In the genomic region with DNA sequence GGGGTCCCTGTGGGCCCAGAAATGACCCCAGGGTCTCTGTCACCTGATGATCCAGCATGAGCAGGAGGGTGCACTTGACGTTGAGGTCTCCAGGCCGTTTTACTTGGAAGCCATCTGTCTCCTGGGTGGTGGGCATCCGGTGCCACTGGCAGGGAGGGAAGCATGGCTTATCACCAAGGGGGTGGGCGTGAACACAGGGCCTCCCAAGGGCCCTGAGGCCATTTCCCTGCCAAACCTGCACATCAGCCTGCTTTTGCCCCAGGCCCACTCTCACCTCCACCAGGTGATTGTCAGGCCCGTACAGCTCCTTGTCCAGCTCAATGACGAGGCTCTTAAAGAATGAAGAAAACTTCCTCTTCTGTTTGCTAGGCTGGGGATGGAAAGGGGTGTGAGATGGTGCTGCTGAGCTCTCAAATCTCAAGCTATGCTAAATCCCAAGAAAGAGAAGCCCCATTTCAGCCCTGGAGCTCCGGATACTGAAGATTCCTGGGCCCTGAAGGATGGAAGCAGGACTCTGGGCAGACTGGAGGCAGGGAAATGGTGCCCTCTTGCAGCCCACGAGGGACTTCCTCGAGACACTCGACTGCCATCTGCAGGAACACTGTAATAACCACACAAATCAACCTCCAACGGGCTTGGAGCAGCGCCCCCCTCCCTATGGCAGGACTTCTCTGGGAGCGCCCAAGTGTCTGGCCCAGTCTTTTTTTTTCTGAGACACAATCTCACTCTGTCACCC, we compare ENCODE assay signal across 8 cellular contexts. TPM values are rescaled to one million over a fixed set of nuclear protein-coding genes. Genes with fewer than 3 reads are reported as not detected.
A peak's percentile ranks its signal among the peaks of the same experiment; 100 is the strongest.
DNase-seq lines count a peak whose midpoint lies in the region; ATAC-seq and TF ChIP-seq lines count a peak whose summit lies in the region.

No MANE protein-coding gene starts in this region.

- TF ChIP-seq CTCF in VCaP (conservative IDR thresholded peaks at IDR 0.05), result peak; percentile 72

- ATAC-seq in HG02678 (IDR thresholded peaks at IDR 0.05; ENCODE audit: unreplicated experiment), result peak; percentile 64

- DNase-seq in DMS153 (lab: John Stamatoyannopoulos, UW) (peak; percentile 12), DMS153 treated with DMSO at 0.1 percent for 48 hours (lab: John Stamatoyannopoulos, UW; ENCODE audit: unreplicated experiment) (no peak), NCI-H2196 treated with DMSO at 0.1 percent for 48 hours (lab: John Stamatoyannopoulos, UW; ENCODE audit: unreplicated experiment) (peak; percentile 56), lung microvascular endothelial cell (ENCODE audit: low read depth in 2 of 2) (peak; percentile 76 to 93)

- H3K27ac ChIP-seq in VCaP (no peak overlapping the region), cingulate gyrus (ENCODE audit: low read depth, low read length) (peak overlapping the region; percentile 20), temporal lobe (ENCODE audit: low read depth, low read length) (peak overlapping the region; percentile 67)

RNA-seq across cellular contexts. Expression of a gene that starts 7.1 kb away (rescaled TPM):
- total RNA-seq in lung microvascular endothelial cell, result 51.4 and 59.9 TPM in 2 replicates
- total RNA-seq in temporal lobe, result 24.1 TPM

RNA-seq across cellular contexts. Expression of a gene that starts 7.4 kb away (rescaled TPM):
- total RNA-seq in lung microvascular endothelial cell, result 59.9 and 70.6 TPM in 2 replicates
- total RNA-seq in temporal lobe, result 35.4 TPM

RNA-seq across cellular contexts. Expression of a gene that starts 7.9 kb away (rescaled TPM):
- total RNA-seq in lung microvascular endothelial cell, result 49.2 and 54.3 TPM in 2 replicates
- total RNA-seq in temporal lobe, result 4.7 TPM

RNA-seq across cellular contexts. Expression of a gene that starts 38.9 kb away (rescaled TPM):
- total RNA-seq in lung microvascular endothelial cell (not detected in 2 replicates), temporal lobe (not detected)

RNA-seq across cellular contexts. Expression of a gene that starts 47.1 kb away (rescaled TPM):
- not detected in 2 replicates for total RNA-seq in lung microvascular endothelial cell
- total RNA-seq in temporal lobe, result not detected
